1 cellular context compared by ENCODE assay signal in genomic region chr3:45981321-45982038, GRCh38.
TF ChIP-seq lines count a peak whose summit lies in the region.

No MANE protein-coding gene starts in this region.

TF ChIP-seq in HepG2, 621 proteins besides CTCF, POLR2A, EP300 and RAD21:
- TF ChIP-seq ZBTB39 (CRISPR knock-in tag; IDR thresholded peaks at IDR 0.05), result no peak
- TF ChIP-seq, protein P1, sequence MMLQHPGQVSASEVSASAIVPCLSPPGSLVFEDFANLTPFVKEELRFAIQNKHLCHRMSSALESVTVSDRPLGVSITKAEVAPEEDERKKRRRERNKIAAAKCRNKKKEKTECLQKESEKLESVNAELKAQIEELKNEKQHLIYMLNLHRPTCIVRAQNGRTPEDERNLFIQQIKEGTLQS (CRISPR knock-in tag; IDR thresholded peaks at IDR 0.05), result no peak
